12 cellular contexts compared by ENCODE assay signal in the genomic region with DNA sequence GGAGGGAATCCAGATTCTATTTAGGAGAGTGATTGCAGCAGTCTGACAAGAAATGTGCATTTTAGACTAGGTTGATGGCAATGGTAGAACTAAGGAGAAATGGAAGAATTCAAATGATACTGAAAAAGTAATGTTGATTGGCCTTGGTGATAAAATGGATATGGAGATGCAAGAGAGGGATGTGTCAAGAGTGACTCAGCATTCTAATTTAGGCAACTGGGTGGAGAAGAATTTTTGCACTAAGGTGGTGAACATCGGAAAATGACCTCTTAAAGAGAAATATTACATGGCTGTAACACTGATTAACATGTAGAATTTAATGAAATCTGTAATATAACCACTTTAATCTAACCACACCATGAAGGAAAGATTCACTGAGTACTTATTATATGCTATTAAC.
"Had no signal": no experiment of that assay in that cellular context is flagged by ENCODE, and none has a peak within 500 bp of the region (broad histone marks: within the 10 kb centered on the region; RNA-seq: fewer than 3 reads in every experiment).

No MANE protein-coding gene starts in this region.

- H3K4me3 ChIP-seq: lower lobe of right lung, spleen had no signal

- H3K27ac ChIP-seq: lower lobe of right lung, spleen had no signal

- ATAC-seq: lower lobe of right lung; natural killer cell treated with Interleukin-12 subunit alpha and Interleukin-12 subunit beta and Interleukin-15 and Interleukin-18, amount 100 ng/mL, for 72 hours; right cardiac atrium had no signal

- H3K4me1 ChIP-seq: lower lobe of right lung, spleen had no signal

- FAIRE-seq: colon had no signal

- H3K36me3 ChIP-seq: lower lobe of right lung, spleen had no signal

- H3K27me3 ChIP-seq: spleen had no signal

- H3K9me3 ChIP-seq: lower lobe of right lung, spleen had no signal

- DNase-seq: activated B cell treated with CpG ODN at 0.5 μM for 24 hours; activated CD4-positive, alpha-beta T cell treated with anti-CD3 and anti-CD28 coated beads, Interleukin-2, amount 10 ng/mL, durations not matched to agents 24 days and 14 days; activated naive CD4-positive, alpha-beta T cell treated with anti-CD3 and anti-CD28 coated beads for 36 hours; hypothalamus; lower lobe of right lung; nucleus accumbens; right cardiac atrium; spleen; stimulated activated CD4-positive, alpha-beta T cell treated with anti-CD3 and anti-CD28 coated beads, Interleukin-2, amount 100 ng/mL, for 24 hours; stimulated activated naive CD4-positive, alpha-beta T cell had no signal
